Comparison of ENCODE assay signal across 9 cellular contexts in genomic region chr7:93148727-93149126, GRCh38. TPM values are rescaled to one million over a fixed set of nuclear protein-coding genes. Genes with fewer than 3 reads are reported as not detected.
DNase-seq lines count a peak whose midpoint lies in the region; ATAC-seq, FAIRE-seq and TF ChIP-seq lines count a peak whose summit lies in the region.
"Had no signal": no experiment of that assay in that cellular context is flagged by ENCODE, and none has a peak within 500 bp of the region (broad histone marks: within the 10 kb centered on the region; RNA-seq: fewer than 3 reads in every experiment).

No MANE protein-coding gene starts in this region.

- H3K9ac ChIP-seq in PC-3 (ENCODE audit: low read length), result no peak overlapping the region
- peak overlapping the region; percentile 80 for H3K9ac ChIP-seq in skeletal muscle satellite cell (ENCODE audit: low read depth, low read length)

- no peak for TF ChIP-seq CTCF in PC-3 (conservative IDR thresholded peaks at IDR 0.05; ENCODE audit: low read depth, low read length)

- H3K4me3 ChIP-seq in PC-3 (ENCODE audit: low read length) (no peak overlapping the region), skeletal muscle satellite cell (ENCODE audit: low read length) (peak overlapping the region; percentile 67)

- POLR2A ChIA-PET in PC-3 (lab: Charles Lee; ENCODE audit: unreplicated experiment), result no interaction called here

- H3K4me1 ChIP-seq in PC-3 (ENCODE audit: insufficient read depth, low read length), result peaks cover 36% of the 10 kb centered on the region
- H3K4me1 ChIP-seq in skeletal muscle satellite cell (ENCODE audit: control insufficient read depth, insufficient read depth, low read length), result peaks cover 26% of the 10 kb centered on the region

- no peaks in the 10 kb centered on the region for H3F3A ChIP-seq in PC-3 (ENCODE audit: low read length, unreplicated experiment)

- BruUV-seq in PC-3 (replicated peaks; lab: Mats Ljungman, UMichigan), result no TSS peak

- H3K9me2 ChIP-seq in PC-3 (replicated peaks; ENCODE audit: low read length), result no peaks in the 10 kb centered on the region

- peak; percentile 5 for FAIRE-seq in GM18507 (lab: Jason Lieb, UNC)

- H3K27me3 ChIP-seq in PC-3 (ENCODE audit: low read length) (no peaks in the 10 kb centered on the region), skeletal muscle satellite cell (ENCODE audit: control insufficient read depth, insufficient read depth, low read length) (no peaks in the 10 kb centered on the region)

- no peaks in the 10 kb centered on the region for H3K79me2 ChIP-seq in PC-3 (ENCODE audit: low read length)

- H3K4me1 Mint-ChIP-seq in effector memory CD8-positive, alpha-beta T cell (ENCODE audit: low read depth in 2 of 2), result peaks cover 21 to 27% of the 10 kb centered on the region in 2 donors

- no peak for ATAC-seq in PC-3
- ATAC-seq in effector memory CD8-positive, alpha-beta T cell (replicated peaks), result no peak

- H3K27me3 Mint-ChIP-seq in effector memory CD8-positive, alpha-beta T cell, result no peaks in the 10 kb centered on the region

- peaks cover 2 to 8% of the 10 kb centered on the region in 2 donors for H3K9me3 Mint-ChIP-seq in effector memory CD8-positive, alpha-beta T cell

- H3K4me3 Mint-ChIP-seq in effector memory CD8-positive, alpha-beta T cell, result peak overlapping the region; percentile 86 to 92

- intact Hi-C loops in PC-3 (cut with micrococcal nuclease), result no loop called here
- intact Hi-C loops in posterior vena cava (cut with DNase I), result no loop called here

- no peaks in the 10 kb centered on the region for H4K20me1 ChIP-seq in PC-3 (ENCODE audit: low read length)

- DNase-seq in GM18507 (ENCODE audit: extremely low spot score, insufficient read length, low read depth) (no peak), PC-3 (no peak), AG20443 (ENCODE audit: low spot score) (no peak), NCI-H1417 (lab: John Stamatoyannopoulos, UW) (no peak), posterior vena cava (ENCODE audit: low spot score) (no peak), NCI-H446 (lab: John Stamatoyannopoulos, UW) (no peak)
- DNase-seq in effector memory CD8-positive, alpha-beta T cell, result no peak
- DNase-seq: NCI-H510A had no signal

- H3K4me2 ChIP-seq in PC-3 (ENCODE audit: low read length) (peak overlapping the region; percentile 96), skeletal muscle satellite cell (ENCODE audit: low read length) (peak overlapping the region; percentile 85)

- H3K36me3 Mint-ChIP-seq in effector memory CD8-positive, alpha-beta T cell (ENCODE audit: insufficient read depth), result peaks cover 27% of the 10 kb centered on the region

- peak overlapping the region; percentile 92 for H2AFZ ChIP-seq in PC-3 (ENCODE audit: low read length)

- H3K9me3 ChIP-seq in PC-3 (ENCODE audit: low read length), result no peaks in the 10 kb centered on the region
- H3K9me3 ChIP-seq in skeletal muscle satellite cell (replicated peaks; ENCODE audit: low read length), result no peaks in the 10 kb centered on the region

- CTCF ChIA-PET in PC-3 (lab: Charles Lee), result no interaction called here

- no peak overlapping the region for H3K27ac ChIP-seq in PC-3 (ENCODE audit: low read length)

- H3K27ac Mint-ChIP-seq in effector memory CD8-positive, alpha-beta T cell, result peak overlapping the region; percentile 98

- H3K36me3 ChIP-seq in PC-3 (ENCODE audit: low read depth, low read length) (no peaks in the 10 kb centered on the region), skeletal muscle satellite cell (ENCODE audit: insufficient read depth, low read length) (peaks cover 5% of the 10 kb centered on the region)

RNA-seq across cellular contexts. Expression of gene SAMD9L, which starts 0.5 kb away (rescaled TPM):
- total RNA-seq in PC-3 (2014; rRNA removed) (2.6 and 2.8 TPM in 2 replicates), posterior vena cava (10 to 100 TPM; 11.5 to 13.4 TPM)
- total RNA-seq in skeletal muscle satellite cell (2012; rRNA removed), result 7.4 and 10.5 TPM in 2 replicates

RNA-seq across cellular contexts. Expression of gene SAMD9, which starts 30.9 kb away (rescaled TPM):
- total RNA-seq in PC-3 (2014; rRNA removed), result 3.0 and 3.3 TPM in 2 replicates
- 15.0 and 19.0 TPM in 2 replicates for total RNA-seq in skeletal muscle satellite cell (2012; rRNA removed)
- 10 to 100 TPM in 1 of 2 donors, 1 to 10 TPM in 1; 8.5 to 10.3 TPM for total RNA-seq in posterior vena cava
